Comparison of ENCODE assay signal across 9 cellular contexts in genomic region chr6:29926081-29926794, GRCh38. TPM values are rescaled to one million over a fixed set of nuclear protein-coding genes. Genes with fewer than 3 reads are reported as not detected.
DNase-seq lines count a peak whose midpoint lies in the region; ATAC-seq, FAIRE-seq and TF ChIP-seq lines count a peak whose summit lies in the region.
"Had no signal": no experiment of that assay in that cellular context is flagged by ENCODE, and none has a peak within 500 bp of the region (broad histone marks: within the 10 kb centered on the region; RNA-seq: fewer than 3 reads in every experiment).

No MANE protein-coding gene starts in this region.

- H4K20me1 ChIP-seq in Loucy (ENCODE audit: insufficient read depth, low read length, poor library complexity, severe bottlenecking) (no peaks in the 10 kb centered on the region), HepG2 (ENCODE audit: insufficient read depth, low read length) (no peaks in the 10 kb centered on the region)

- H2AFZ ChIP-seq in Loucy (ENCODE audit: low read length) (peak overlapping the region; percentile 81), HepG2 (ENCODE audit: low read length) (no peak overlapping the region)

- 78% methylated on average over 4 of the region's 51 CpGs for WGBS in HepG2 (ENCODE audit: low lambda C conversion rate)

- BruUV-seq in HepG2 (replicated peaks; lab: Mats Ljungman, UMichigan), result TSS peak; percentile 80

- no peak overlapping the region for H3K27ac ChIP-seq in brain microvascular endothelial cell
- H3K27ac ChIP-seq in HepG2 (ENCODE audit: extremely low read length, insufficient read depth, low read length), result peak overlapping the region; percentile 76

- no peaks in the 10 kb centered on the region for H3K27me3 ChIP-seq in Loucy (ENCODE audit: insufficient read depth, low read length, poor library complexity, severe bottlenecking)
- no peaks in the 10 kb centered on the region for H3K27me3 ChIP-seq in brain microvascular endothelial cell (replicated peaks)
- no peaks in the 10 kb centered on the region for H3K27me3 ChIP-seq in HepG2 (ENCODE audit: control insufficient read depth in 1 of 2, insufficient read depth in 2 of 2, low read length in 2 of 2)

- H3K9ac ChIP-seq in Loucy (ENCODE audit: low read depth, low read length, poor library complexity, severe bottlenecking) (peak overlapping the region; percentile 99), HepG2 (ENCODE audit: insufficient read depth, low read depth, low read length) (peak overlapping the region; percentile 76)

- FAIRE-seq in HepG2 (lab: Jason Lieb, UNC), result no peak
- FAIRE-seq: A204.1 had no signal

- peak; percentile 11 to 30 for ATAC-seq in activated CD4-positive, CD25-positive, alpha-beta regulatory T cell treated with anti-CD3 and anti-CD28 coated beads, Interleukin-2, amount 50 U/mL, for 24 hours
- peak; percentile 57 for ATAC-seq in HepG2

- no peak for TF ChIP-seq RAD21 in HepG2 (CRISPR knock-in tag; IDR thresholded peaks at IDR 0.05)

- CTCF ChIA-PET in HepG2 (lab: Yijun Ruan, JAX; ENCODE audit: low intra/inter-chr PET ratio, low total read pairs), result no interaction called here

- intact Hi-C loops in HepG2 (cut with micrococcal nuclease; ENCODE audit: unreplicated experiment), result loop anchor here (2.0 kb wide), 1 partner anchor 81 kb away; no protein-coding TSS in a partner anchor

- in situ Hi-C loops in brain microvascular endothelial cell (cut with HindIII; ENCODE audit: low pct_ligation_motif_present, low sequenced_read_pairs), result no loop called here
- in situ Hi-C loops in HepG2 (cut with HindIII; ENCODE audit: extremely low pct_ligation_motif_present, low pct_unique_long_range_greater_than_20kb), result no loop called here

- POLR2A ChIA-PET in HepG2 (lab: Yijun Ruan, JAX), result interaction anchor here (0.9 to 2.3 kb wide), 6 partner anchors 13 to 367 kb away, joined by 4 to 17 read pairs (median 6); partner anchors contain the start of genes HLA-A and UBD

- TF ChIP-seq CTCF in Loucy (conservative IDR thresholded peaks at IDR 0.05; ENCODE audit: low read length) (no peak), brain microvascular endothelial cell (IDR thresholded peaks at IDR 0.05; ENCODE audit: low read depth, low read length, missing control alignments) (no peak), HepG2 (CRISPR knock-in tag; IDR thresholded peaks at IDR 0.05) (no peak), type B pancreatic cell (conservative IDR thresholded peaks at IDR 0.05) (no peak)

- H3K9me3 ChIP-seq in Loucy (ENCODE audit: insufficient read depth, low read depth, low read length) (no peaks in the 10 kb centered on the region), HepG2 (ENCODE audit: low read length) (no peaks in the 10 kb centered on the region)

- peaks cover 39% of the 10 kb centered on the region for H3K4me1 ChIP-seq in Loucy (ENCODE audit: insufficient read depth, low read length, poor library complexity, severe bottlenecking)
- H3K4me1 ChIP-seq in HepG2 (ENCODE audit: insufficient read depth, low read length), result peaks cover 48% of the 10 kb centered on the region

- H3K4me3 Mint-ChIP-seq in type B pancreatic cell, result peak overlapping the region; percentile 31

- no peaks in the 10 kb centered on the region for H3K9me3 Mint-ChIP-seq in type B pancreatic cell

- peaks cover 18% of the 10 kb centered on the region for H3K27me3 Mint-ChIP-seq in type B pancreatic cell

- H3K4me3 ChIP-seq in Loucy (ENCODE audit: low read length, poor library complexity, severe bottlenecking) (peak overlapping the region; percentile 80), brain microvascular endothelial cell (ENCODE audit: low read depth, low read length) (peak overlapping the region; percentile 77), HepG2 (replicated peaks in 1 of 3; ENCODE audit: insufficient read depth in 1 of 3, low read depth in 2 of 3, low read length in 3 of 3) (peak overlapping the region; percentile 74 to 85 (median 77))

- H3F3A ChIP-seq in Loucy (ENCODE audit: low read depth), result no peaks in the 10 kb centered on the region

- H3K79me2 ChIP-seq in Loucy (ENCODE audit: insufficient read depth, low read length) (peaks cover 37% of the 10 kb centered on the region), HepG2 (ENCODE audit: insufficient read depth, low read length) (no peaks in the 10 kb centered on the region)

- no peak for TF ChIP-seq POLR2A in HepG2 (IDR thresholded peaks at IDR 0.05; ENCODE audit: insufficient read depth in 1 of 2, low read depth in 2 of 2, low read length in 2 of 2)

- H3K9me2 ChIP-seq in Loucy (replicated peaks; ENCODE audit: low read depth, low read length), result no peaks in the 10 kb centered on the region

- no peaks in the 10 kb centered on the region for H3K4me1 Mint-ChIP-seq in type B pancreatic cell (ENCODE audit: unreplicated experiment)

- DNase-seq in activated CD4-positive, CD25-positive, alpha-beta regulatory T cell treated with anti-CD3 and anti-CD28 coated beads, Interleukin-2, amount 50 U/mL, for 72 hours, result no peak
- DNase-seq in brain microvascular endothelial cell (no peak), HepG2 (ENCODE audit: low spot score) (no peak), type B pancreatic cell (ENCODE audit: extremely low spot score, unreplicated experiment) (no peak), NCI-H446 (lab: John Stamatoyannopoulos, UW) (no peak), Ammon's horn (ENCODE audit: low spot score) (no peak)

- H3K4me2 ChIP-seq in Loucy (ENCODE audit: low read depth, low read length, poor library complexity, severe bottlenecking) (peak overlapping the region; percentile 99), HepG2 (ENCODE audit: low read depth, low read length) (peak overlapping the region; percentile 91)

- H3K27ac Mint-ChIP-seq in type B pancreatic cell, result no peak overlapping the region

- H3K36me3 ChIP-seq in Loucy (ENCODE audit: insufficient read depth, low read length), result no peaks in the 10 kb centered on the region
- H3K36me3 ChIP-seq in brain microvascular endothelial cell (replicated peaks), result no peaks in the 10 kb centered on the region
- no peaks in the 10 kb centered on the region for H3K36me3 ChIP-seq in HepG2 (replicated peaks in 1 of 2; ENCODE audit: control insufficient read depth in 1 of 2, insufficient read depth in 2 of 2, low read length in 2 of 2)

- H3K36me3 Mint-ChIP-seq in type B pancreatic cell, result no peaks in the 10 kb centered on the region

- TF ChIP-seq EP300 in HepG2 (IDR thresholded peaks at IDR 0.05; ENCODE audit: low read depth in 2 of 2, low read length in 2 of 2) (no peak), HepG2 (CRISPR knock-in tag; IDR thresholded peaks at IDR 0.05; ENCODE audit: borderline replicate concordance) (no peak)

TF ChIP-seq in HepG2, 621 proteins besides CTCF, POLR2A, EP300 and RAD21 (continues in another document):
- TF ChIP-seq TBX2 (CRISPR knock-in tag; IDR thresholded peaks at IDR 0.05; ENCODE audit: borderline replicate concordance), result no peak
- TF ChIP-seq GLI4 (CRISPR knock-in tag; IDR thresholded peaks at IDR 0.05; ENCODE audit: borderline replicate concordance), result no peak
- TF ChIP-seq EED (CRISPR knock-in tag; IDR thresholded peaks at IDR 0.05), result peak; percentile 67; the same call in 1 of the 2 replicates
- TF ChIP-seq ZNF737 (CRISPR knock-in tag; IDR thresholded peaks at IDR 0.05; ENCODE audit: borderline replicate concordance), result 0 out of 2 replicates have a peak, but pooled peaks have one; percentile 45
- no peak for TF ChIP-seq ZXDC (CRISPR knock-in tag; IDR thresholded peaks at IDR 0.05)
- TF ChIP-seq YY1 (IDR thresholded peaks at IDR 0.05; ENCODE audit: insufficient read depth, insufficient replicate concordance, low read depth, low read length), result peak; percentile 11

RNA-seq across cellular contexts. Expression of gene HLA-A, which starts 16.1 kb away (rescaled TPM):
- total RNA-seq in HepG2 (2016; rRNA removed; fragmentation: Illumina TruSeq; extraction: Trizol), result 131 and 345 TPM in 2 replicates
- 40.4 and 40.8 TPM in 2 replicates for total RNA-seq in HepG2 (2016; cell fraction: cytosol; rRNA removed; fragmentation: Illumina TruSeq; extraction: Trizol; ENCODE audit: low read depth)
- 123 and 365 TPM in 2 replicates for total RNA-seq in HepG2 (2016; cell fraction: insoluble cytoplasmic fraction; rRNA removed; fragmentation: Illumina TruSeq; extraction: Trizol)
- 56.7 and 57.0 TPM in 2 replicates for total RNA-seq in HepG2 (2016; cell fraction: membrane; rRNA removed; fragmentation: Illumina TruSeq; extraction: Trizol)
- total RNA-seq in HepG2 (2016; cell fraction: nucleus; rRNA removed; fragmentation: Illumina TruSeq; extraction: Trizol), result 268 and 300 TPM in 2 replicates
- polyA plus RNA-seq in HepG2 (2011; rRNA removed), result 527 and 598 TPM in 2 replicates
- 540 and 603 TPM in 2 replicates for polyA plus RNA-seq in HepG2 (2011; cell fraction: cytosol; rRNA removed)
- 321 and 388 TPM in 2 replicates for polyA plus RNA-seq in HepG2 (2011; cell fraction: nucleus; rRNA removed)
- 267 and 414 TPM in 2 replicates for polyA plus RNA-seq in HepG2 (2012)
- polyA plus RNA-seq in HepG2 (2016; cell fraction: cytosol; fragmentation: Illumina TruSeq; extraction: Trizol; ENCODE audit: low read depth), result 46.2 and 49.2 TPM in 2 replicates
- 135 and 142 TPM in 2 replicates for polyA plus RNA-seq in HepG2 (2016; cell fraction: insoluble cytoplasmic fraction; fragmentation: Illumina TruSeq; extraction: Trizol; ENCODE audit: low read depth)
- 49.9 and 54.4 TPM in 2 replicates for polyA plus RNA-seq in HepG2 (2016; cell fraction: membrane; fragmentation: Illumina TruSeq; extraction: Trizol; ENCODE audit: low read depth)
- 529 and 565 TPM in 2 replicates for polyA plus RNA-seq in HepG2 (2016; cell fraction: nucleus; fragmentation: Illumina TruSeq; extraction: Trizol; ENCODE audit: insufficient read depth, low read depth)
- 311 and 488 TPM in 2 replicates for polyA minus RNA-seq in HepG2 (2011; rRNA and poly(A)+ RNA removed; ENCODE audit: low replicate concordance)
- 211 and 252 TPM in 2 replicates for polyA minus RNA-seq in HepG2 (2011; cell fraction: cytosol; rRNA and poly(A)+ RNA removed)
- polyA minus RNA-seq in HepG2 (2011; cell fraction: nucleus; rRNA and poly(A)+ RNA removed), result 56.9 and 83.0 TPM in 2 replicates
- total RNA-seq in type B pancreatic cell (ENCODE audit: low replicate concordance), result 183 and 209 TPM in 2 replicates
